ENCODE assay signal across 8 cellular contexts in the genomic region with DNA sequence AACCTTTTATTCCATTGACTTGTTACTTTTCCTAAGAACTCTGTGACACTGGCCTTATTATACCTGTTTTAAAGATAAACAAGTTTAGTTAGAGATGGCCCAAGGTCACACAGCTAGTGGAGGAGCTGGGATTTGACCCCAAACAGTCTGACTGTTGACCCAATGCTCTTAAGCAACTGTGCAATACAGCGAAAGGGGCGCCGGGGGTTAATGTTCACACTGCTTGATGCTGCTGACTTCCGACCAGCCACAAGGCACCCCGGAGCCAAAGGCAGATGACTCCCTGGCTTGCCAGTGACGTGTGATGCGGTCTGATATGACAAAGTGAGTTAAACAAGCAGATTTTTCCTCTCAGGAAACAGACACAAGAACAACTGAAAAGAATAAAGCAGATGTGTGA. TPM values are rescaled to one million over a fixed set of nuclear protein-coding genes. Genes with fewer than 3 reads are reported as not detected.
DNase-seq lines count a peak whose midpoint lies in the region; ATAC-seq and TF ChIP-seq lines count a peak whose summit lies in the region.

No MANE protein-coding gene starts in this region.

- DNase-seq in GM10266 (ENCODE audit: extremely low spot score) (peak; percentile 31), Panc1 (ENCODE audit: low read depth, low spot score) (no peak), Right ventricle myocardium inferior (ENCODE audit: missing footprints) (peak; percentile 84), skeletal muscle cell (ENCODE audit: low read depth) (peak; percentile 63), NCI-H2171 (lab: John Stamatoyannopoulos, UW) (no peak), DMS53 treated with DMSO at 0.1 percent for 48 hours (lab: John Stamatoyannopoulos, UW; ENCODE audit: unreplicated experiment) (no peak)
- DNase-seq in activated T-helper 9 cell treated with anti-CD3 and anti-CD28 coated beads, Interleukin-2, amount 50 U/mL, for 16 hours (ENCODE audit: low read depth): peak; percentile 60

- no peaks in the 10 kb centered on the region for H3K36me3 ChIP-seq in Panc1 (ENCODE audit: control insufficient read depth, insufficient read depth, low read length)

- H3K4me3 ChIP-seq in Panc1 (ENCODE audit: low read depth in 2 of 2, low read length in 2 of 2) (peak overlapping the region in 1 of 2 experiments; percentile 4; a peak in 1 of 4 replicates), skeletal muscle cell (ENCODE audit: low read depth, low read length) (no peak overlapping the region)

- POLR2A ChIA-PET in Panc1 (lab: Charles Lee): no interaction called here

- TF ChIP-seq CTCF in GM10266 (IDR thresholded peaks at IDR 0.05; ENCODE audit: control insufficient read depth, insufficient read depth, low read depth, missing control alignments): no peak
- no peak for TF ChIP-seq CTCF in Panc1 (IDR thresholded peaks at IDR 0.05)

- BruUV-seq in Panc1 (replicated peaks; lab: Mats Ljungman, UMichigan): no TSS peak

- no peaks in the 10 kb centered on the region for H3K27me3 ChIP-seq in Panc1 (ENCODE audit: control insufficient read depth, insufficient read depth, low read length)

- ATAC-seq in HG02759 (IDR thresholded peaks at IDR 0.05; ENCODE audit: unreplicated experiment) (peak; percentile 98), Panc1 (peak; percentile 88), Right ventricle myocardium inferior (peak; percentile 53)

- intact Hi-C loops in Panc1 (cut with micrococcal nuclease; ENCODE audit: unreplicated experiment): no loop called here
- intact Hi-C loops in Right ventricle myocardium inferior (cut with DNase I): no loop called here

- H3K27ac ChIP-seq in Panc1 (ENCODE audit: low read length): peak overlapping the region; percentile 73

- in situ Hi-C loops in Panc1 (cut with HindIII; ENCODE audit: low pct_unique_long_range_greater_than_20kb, low sequenced_read_pairs): no loop called here

- peaks cover 62% of the 10 kb centered on the region for H3K4me1 ChIP-seq in Panc1 (ENCODE audit: control insufficient read depth, insufficient read depth, low read length)

- H3K9me3 ChIP-seq in Panc1 (ENCODE audit: control insufficient read depth, insufficient read depth, low read depth, low read length): no peaks in the 10 kb centered on the region

- CTCF ChIA-PET in Panc1 (lab: Charles Lee): no interaction called here

RNA-seq across cellular contexts. Expression of gene PIK3R1, which starts 23.9 kb away (rescaled TPM):
- total RNA-seq in Panc1 (2021; ENCODE audit: unreplicated experiment): 23.4 TPM
- 5.5 TPM for polyA plus RNA-seq in Panc1 (2012; ENCODE audit: insufficient read length)
- total RNA-seq in Right ventricle myocardium inferior: 113 TPM

Comparison
In these comparisons a context has a peak if more than half of its experiments do, and no peak if none do; other contexts are left out.
1. DNase-seq: peak in GM10266 (single experiment), activated T-helper 9 cell treated with anti-CD3 and anti-CD28 coated beads, Interleukin-2, amount 50 U/mL, for 16 hours (single experiment), Right ventricle myocardium inferior (single experiment) and skeletal muscle cell (single experiment); none in Panc1 (single experiment), NCI-H2171 (single experiment) and DMS53 treated with DMSO at 0.1 percent for 48 hours (single experiment).
2. Peak in every context shown above with its lines, with median percentiles within 50 percentile points of each other: ATAC-seq.